ENCODE assay signal across 8 cellular contexts in the genomic region with DNA sequence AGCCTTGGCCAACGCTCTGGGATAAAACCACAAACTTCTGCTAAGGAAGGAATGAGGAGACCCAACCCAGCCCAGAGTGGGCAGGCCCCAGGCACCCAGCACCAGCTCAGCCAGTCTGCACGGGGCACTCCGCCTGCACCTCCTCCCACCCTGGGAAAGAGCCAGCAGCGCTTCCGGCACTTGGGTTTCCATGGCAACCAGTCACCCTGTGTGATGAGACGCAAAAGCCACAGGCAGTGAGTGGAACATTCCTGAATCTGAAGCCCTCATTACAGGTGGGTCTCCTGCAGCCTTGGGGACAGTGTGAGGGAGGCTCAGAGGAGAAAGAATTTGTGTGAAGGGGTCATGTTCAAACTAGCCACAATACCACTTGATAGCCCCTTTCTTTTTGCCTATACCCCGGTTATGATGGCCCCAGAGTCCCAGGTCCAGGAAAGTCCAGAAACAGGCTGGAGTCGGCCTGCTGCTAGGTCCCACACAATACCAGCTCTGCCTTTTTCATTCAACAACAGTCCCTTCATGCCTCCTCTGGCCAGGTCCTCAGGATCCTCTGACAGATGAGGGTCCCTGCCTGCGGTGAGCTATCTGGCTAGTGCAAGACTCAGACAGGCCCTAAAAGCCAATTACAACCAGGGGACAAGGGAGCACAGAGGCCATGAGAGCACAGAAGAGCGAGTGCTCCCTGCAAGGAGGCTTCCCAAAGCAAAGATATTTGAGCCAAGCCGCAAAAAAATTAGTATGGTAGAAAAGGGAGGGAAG.
A peak's percentile ranks its signal among the peaks of the same experiment; 100 is the strongest.
DNase-seq lines count a peak whose midpoint lies in the region; ATAC-seq and TF ChIP-seq lines count a peak whose summit lies in the region.

No MANE protein-coding gene starts in this region.

- peak overlapping the region; percentile 77 for H3K27ac ChIP-seq in CD4-positive, alpha-beta T cell (ENCODE audit: low read depth, low read length)
- peak overlapping the region; percentile 65 for H3K27ac ChIP-seq in lower lobe of right lung

- peak overlapping the region; percentile 89 for H3K4me3 Mint-ChIP-seq in CD4-positive, alpha-beta T cell
- H3K4me3 Mint-ChIP-seq in chondrocyte (ENCODE audit: unreplicated experiment), result no peak overlapping the region

- H3K27me3 ChIP-seq in CD4-positive, alpha-beta T cell (ENCODE audit: control insufficient read depth, insufficient read depth, low read length), result no peaks in the 10 kb centered on the region
- H3K27me3 ChIP-seq in lower lobe of right lung (ENCODE audit: low read depth), result peaks cover 21% of the 10 kb centered on the region

- ATAC-seq in CD4-positive, alpha-beta T cell (ENCODE audit: poor library complexity), result peak; percentile 73
- ATAC-seq in lower lobe of right lung, result peak; percentile 66 to 87
- no peak for ATAC-seq in GM21526 (IDR thresholded peaks at IDR 0.05; ENCODE audit: low FRiP score, unreplicated experiment)

- POLR2A ChIA-PET in CD4-positive, alpha-beta T cell (lab: Charles Lee), result interaction anchor here (2.2 kb wide), 1 partner anchor 14 kb away, joined by 21 read pairs; no protein-coding TSS in a partner anchor

- H3K27me3 Mint-ChIP-seq in CD4-positive, alpha-beta T cell, result no peaks in the 10 kb centered on the region
- peaks cover 10% of the 10 kb centered on the region for H3K27me3 Mint-ChIP-seq in chondrocyte (ENCODE audit: low read depth)

- no peaks in the 10 kb centered on the region for H3K9me3 Mint-ChIP-seq in CD4-positive, alpha-beta T cell
- H3K9me3 Mint-ChIP-seq in chondrocyte (ENCODE audit: low read depth), result no peaks in the 10 kb centered on the region

- H3K4me1 Mint-ChIP-seq in CD4-positive, alpha-beta T cell (ENCODE audit: low read depth), result peaks cover 50% of the 10 kb centered on the region
- H3K4me1 Mint-ChIP-seq in chondrocyte (ENCODE audit: low read depth), result peaks cover 35% of the 10 kb centered on the region

- no peak for TF ChIP-seq CTCF in CD4-positive, alpha-beta T cell (IDR thresholded peaks at IDR 0.05)
- TF ChIP-seq CTCF in chondrocyte (IDR thresholded peaks at IDR 0.05), result no peak
- no peak for TF ChIP-seq CTCF in lower lobe of right lung (IDR thresholded peaks at IDR 0.05)

- H3K36me3 ChIP-seq in lower lobe of right lung, result no peaks in the 10 kb centered on the region

- peaks cover 38% of the 10 kb centered on the region for H3K4me1 ChIP-seq in lower lobe of right lung

- H3K27ac Mint-ChIP-seq in CD4-positive, alpha-beta T cell, result peak overlapping the region; percentile 96
- peak overlapping the region; percentile 85 for H3K27ac Mint-ChIP-seq in chondrocyte (ENCODE audit: unreplicated experiment)

- H3K9me3 ChIP-seq in CD4-positive, alpha-beta T cell (ENCODE audit: control insufficient read depth, low read length), result no peaks in the 10 kb centered on the region
- no peaks in the 10 kb centered on the region for H3K9me3 ChIP-seq in lower lobe of right lung

- H3K4me3 ChIP-seq in lower lobe of right lung, result no peak overlapping the region

- CTCF ChIA-PET in CD4-positive, alpha-beta T cell (lab: Charles Lee), result interaction anchor here (2.0 to 4.8 kb wide), 2 partner anchors 14 to 62 kb away, joined by 8 to 30 read pairs; no protein-coding TSS in a partner anchor

- DNase-seq in CD4-positive, alpha-beta T cell, result peak; percentile 76 to 92 (median 84)
- DNase-seq in HCEC 1CT, result peak; percentile 23
- DNase-seq in NCI-H2227 treated with DMSO at 0.1 percent for 48 hours (lab: John Stamatoyannopoulos, UW), result peak; percentile 42
- DNase-seq in activated CD4-positive, alpha-beta T cell treated with anti-CD3 and anti-CD28 coated beads, Interleukin-2, amount 50 U/mL, for 1 hour, result peak; percentile 85
- peak; percentile 94 for DNase-seq in chondrocyte (ENCODE audit: low spot score)
- DNase-seq in lower lobe of right lung, result peak; percentile 92
- DNase-seq in stimulated activated CD8-positive, alpha-beta memory T cell treated with anti-CD3 and anti-CD28 coated beads, Interleukin-15, amount 100 ng/mL, for 1 hour (ENCODE audit: low read depth), result peak; percentile 75

- intact Hi-C loops in CD4-positive, alpha-beta T cell (cut with DNase I, micrococcal nuclease), result loop anchor here in 1 of 2 experiments (5.0 to 10.0 kb wide), 2 partner anchors 142 to 195 kb away; partner anchors contain the start of genes RALGPS1 and ZBTB34
- intact Hi-C loops in lower lobe of right lung (cut with DNase I), result no loop called here

- H3K36me3 Mint-ChIP-seq in CD4-positive, alpha-beta T cell (ENCODE audit: low read depth), result peaks cover 4% of the 10 kb centered on the region
- no peaks in the 10 kb centered on the region for H3K36me3 Mint-ChIP-seq in chondrocyte (ENCODE audit: low read depth)

Comparison
In these comparisons a context has a peak if more than half of its experiments do, and no peak if none do; other contexts are left out.
1. DNase-seq: peak in every context shown above with its lines; median percentile 94 in chondrocyte; 92 in lower lobe of right lung; 85 in activated CD4-positive, alpha-beta T cell treated with anti-CD3 and anti-CD28 coated beads, Interleukin-2, amount 50 U/mL, for 1 hour; 84 in CD4-positive, alpha-beta T cell; 75 in stimulated activated CD8-positive, alpha-beta memory T cell treated with anti-CD3 and anti-CD28 coated beads, Interleukin-15, amount 100 ng/mL, for 1 hour; 42 in NCI-H2227 treated with DMSO at 0.1 percent for 48 hours; 23 in HCEC 1CT.